ENCODE assay signal across 14 cellular contexts in the genomic region with DNA sequence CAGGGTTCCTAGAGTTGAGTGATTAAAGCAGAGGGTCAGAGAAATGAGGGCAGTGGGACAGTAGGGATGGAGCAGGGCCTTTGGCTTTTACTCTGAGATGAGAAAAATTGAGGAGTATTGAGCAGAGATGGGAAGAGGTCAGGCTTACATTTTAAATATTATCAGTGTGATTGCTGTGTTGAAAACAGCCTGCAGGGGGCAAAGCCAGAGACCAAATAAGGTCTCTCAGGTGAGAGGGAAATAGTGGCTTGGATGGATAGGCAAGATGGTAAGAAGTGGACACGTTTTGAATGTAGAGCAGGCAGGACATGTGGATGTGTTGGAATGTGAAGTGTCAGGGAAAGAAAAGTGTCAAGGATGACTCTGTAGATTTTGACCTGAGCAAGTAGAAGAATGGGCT.
A peak's percentile ranks its signal among the peaks of the same experiment; 100 is the strongest.
DNase-seq lines count a peak whose midpoint lies in the region; ATAC-seq and TF ChIP-seq lines count a peak whose summit lies in the region.
"Had no signal": no experiment of that assay in that cellular context is flagged by ENCODE, and none has a peak within 500 bp of the region (broad histone marks: within the 10 kb centered on the region; RNA-seq: fewer than 3 reads in every experiment).

No MANE protein-coding gene starts in this region.

- H3F3A ChIP-seq in Loucy (ENCODE audit: low read depth): no peaks in the 10 kb centered on the region
- H3F3A ChIP-seq in GM23248 (ENCODE audit: insufficient read depth): no peaks in the 10 kb centered on the region

- DNase-seq in endodermal cell (peak; percentile 67), GM23248 (no peak), KG1 (lab: John Stamatoyannopoulos, UW) (no peak), retina (no peak)
- DNase-seq: activated CD8-positive, alpha-beta memory T cell treated with anti-CD3 and anti-CD28 coated beads, Interleukin-2, amount 10 ng/mL, durations not matched to agents 7 days and 5 days; activated naive CD4-positive, alpha-beta T cell treated with anti-CD3 and anti-CD28 coated beads, Interleukin-2, amount 10 ng/mL, durations not matched to agents 7 days and 5 days; caudate nucleus; erythroblast; mesenchymal stem cell; stimulated activated CD4-positive, alpha-beta T cell treated with anti-CD3 and anti-CD28 coated beads, Interleukin-2, amount 100 ng/mL, for 24 hours had no signal

- ATAC-seq in HG02610 (IDR thresholded peaks at IDR 0.05; ENCODE audit: unreplicated experiment): no peak
- ATAC-seq: activated CD8-positive, alpha-beta memory T cell treated with anti-CD3 and anti-CD28 coated beads, Interleukin-2, amount 10 ng/mL, durations not matched to agents 7 days and 5 days had no signal

- H3K27me3 Mint-ChIP-seq in endodermal cell (ENCODE audit: insufficient read depth): no peaks in the 10 kb centered on the region
- H3K27me3 Mint-ChIP-seq: activated naive CD4-positive, alpha-beta T cell treated with anti-CD3 and anti-CD28 coated beads, Interleukin-2, amount 10 ng/mL, durations not matched to agents 7 days and 5 days had no signal

- H3K27me3 ChIP-seq in Loucy (ENCODE audit: insufficient read depth, low read length, poor library complexity, severe bottlenecking): no peaks in the 10 kb centered on the region
- H3K27me3 ChIP-seq in endodermal cell (ENCODE audit: control insufficient read depth, insufficient read depth, low read length, poor library complexity, severe bottlenecking): no peaks in the 10 kb centered on the region
- H3K27me3 ChIP-seq in GM23248 (replicated peaks; ENCODE audit: insufficient read depth): no peaks in the 10 kb centered on the region

- WGBS in endodermal cell (ENCODE audit: insufficient coverage in 1 of 2, insufficient read length in 1 of 2), 2 experiments: 79 to 86% methylated on average over 1 of the region's 1 CpG
- 0 to 9% methylated on average over 1 of the region's 1 CpG for WGBS in GM23248 (ENCODE audit: low coverage in 1 of 2, low lambda C conversion rate in 2 of 2, missing lambda C conversion rate in 2 of 2), 2 experiments

- H3K4me2 ChIP-seq in Loucy (ENCODE audit: low read depth, low read length, poor library complexity, severe bottlenecking) (no peak overlapping the region), GM23248 (ENCODE audit: unreplicated experiment) (no peak overlapping the region)

- H3K4me3 ChIP-seq in Loucy (ENCODE audit: low read length, poor library complexity, severe bottlenecking) (no peak overlapping the region), endodermal cell (ENCODE audit: low read length) (no peak overlapping the region), GM23248 (no peak overlapping the region)

- peak; percentile 48 for TF ChIP-seq CTCF in 22Rv1 (IDR thresholded peaks at IDR 0.05)
- TF ChIP-seq CTCF in GM12874 (IDR thresholded peaks at IDR 0.05; ENCODE audit: insufficient read depth, low read depth, low read length): peak; percentile 42; the same call in 1 of the 2 replicates
- peak; percentile 51 for TF ChIP-seq CTCF in Loucy (conservative IDR thresholded peaks at IDR 0.05; ENCODE audit: low read length)
- peak; percentile 79 for TF ChIP-seq CTCF in endodermal cell (conservative IDR thresholded peaks at IDR 0.05)

- H4K20me1 ChIP-seq in Loucy (ENCODE audit: insufficient read depth, low read length, poor library complexity, severe bottlenecking): no peaks in the 10 kb centered on the region
- H4K20me1 ChIP-seq in GM23248 (ENCODE audit: insufficient read depth): no peaks in the 10 kb centered on the region

- no peaks in the 10 kb centered on the region for H3K36me3 ChIP-seq in Loucy (ENCODE audit: insufficient read depth, low read length)
- no peaks in the 10 kb centered on the region for H3K36me3 ChIP-seq in endodermal cell (ENCODE audit: control insufficient read depth, insufficient read depth, low read length)
- H3K36me3 ChIP-seq in GM23248 (ENCODE audit: low read depth): no peaks in the 10 kb centered on the region

- peaks cover 2% of the 10 kb centered on the region for H3K9me3 Mint-ChIP-seq in endodermal cell
- H3K9me3 Mint-ChIP-seq: activated naive CD4-positive, alpha-beta T cell treated with anti-CD3 and anti-CD28 coated beads, Interleukin-2, amount 10 ng/mL, durations not matched to agents 7 days and 5 days had no signal

- H3K9me3 ChIP-seq in Loucy (ENCODE audit: insufficient read depth, low read depth, low read length) (no peaks in the 10 kb centered on the region), endodermal cell (ENCODE audit: control insufficient read depth, low read length) (peaks cover 9% of the 10 kb centered on the region), GM23248 (ENCODE audit: low read depth) (no peaks in the 10 kb centered on the region)

- no peak overlapping the region for H3K4me3 Mint-ChIP-seq in endodermal cell
- H3K4me3 Mint-ChIP-seq: activated CD8-positive, alpha-beta memory T cell treated with anti-CD3 and anti-CD28 coated beads, Interleukin-2, amount 10 ng/mL, durations not matched to agents 7 days and 5 days; activated naive CD4-positive, alpha-beta T cell treated with anti-CD3 and anti-CD28 coated beads, Interleukin-2, amount 10 ng/mL, durations not matched to agents 7 days and 5 days had no signal

- peaks cover 40% of the 10 kb centered on the region for H3K4me1 Mint-ChIP-seq in endodermal cell
- H3K4me1 Mint-ChIP-seq: activated CD8-positive, alpha-beta memory T cell treated with anti-CD3 and anti-CD28 coated beads, Interleukin-2, amount 10 ng/mL, durations not matched to agents 7 days and 5 days; activated naive CD4-positive, alpha-beta T cell treated with anti-CD3 and anti-CD28 coated beads, Interleukin-2, amount 10 ng/mL, durations not matched to agents 7 days and 5 days had no signal

- in situ Hi-C loops in GM23248 (cut with MboI): no loop called here

- no peaks in the 10 kb centered on the region for H3K79me2 ChIP-seq in Loucy (ENCODE audit: insufficient read depth, low read length)
- H3K79me2 ChIP-seq in GM23248 (ENCODE audit: insufficient read depth): no peaks in the 10 kb centered on the region

- H3K9ac ChIP-seq in Loucy (ENCODE audit: low read depth, low read length, poor library complexity, severe bottlenecking) (no peak overlapping the region), endodermal cell (ENCODE audit: extremely low read depth, low read length, poor library complexity, severe bottlenecking) (no peak overlapping the region), GM23248 (no peak overlapping the region)

- no peak overlapping the region for H3K27ac Mint-ChIP-seq in endodermal cell
- H3K27ac Mint-ChIP-seq: activated CD8-positive, alpha-beta memory T cell treated with anti-CD3 and anti-CD28 coated beads, Interleukin-2, amount 10 ng/mL, durations not matched to agents 7 days and 5 days; activated naive CD4-positive, alpha-beta T cell treated with anti-CD3 and anti-CD28 coated beads, Interleukin-2, amount 10 ng/mL, durations not matched to agents 7 days and 5 days had no signal

- H3K27ac ChIP-seq in 22Rv1: no peak overlapping the region
- no peak overlapping the region for H3K27ac ChIP-seq in endodermal cell (ENCODE audit: low read depth, low read length)
- no peak overlapping the region for H3K27ac ChIP-seq in GM23248

- no peak overlapping the region for H2AFZ ChIP-seq in Loucy (ENCODE audit: low read length)
- no peak overlapping the region for H2AFZ ChIP-seq in GM23248

- H3K9me2 ChIP-seq in Loucy (replicated peaks; ENCODE audit: low read depth, low read length) (no peaks in the 10 kb centered on the region), GM23248 (ENCODE audit: insufficient read depth) (no peaks in the 10 kb centered on the region)

- H3K36me3 Mint-ChIP-seq in endodermal cell (ENCODE audit: low read depth): peaks cover 14% of the 10 kb centered on the region
- H3K36me3 Mint-ChIP-seq: activated CD8-positive, alpha-beta memory T cell treated with anti-CD3 and anti-CD28 coated beads, Interleukin-2, amount 10 ng/mL, durations not matched to agents 7 days and 5 days; activated naive CD4-positive, alpha-beta T cell treated with anti-CD3 and anti-CD28 coated beads, Interleukin-2, amount 10 ng/mL, durations not matched to agents 7 days and 5 days had no signal

- H3K4me1 ChIP-seq in Loucy (ENCODE audit: insufficient read depth, low read length, poor library complexity, severe bottlenecking): no peaks in the 10 kb centered on the region
- peaks cover 14% of the 10 kb centered on the region for H3K4me1 ChIP-seq in endodermal cell (ENCODE audit: control insufficient read depth, insufficient read depth, low read length)
- no peaks in the 10 kb centered on the region for H3K4me1 ChIP-seq in GM23248 (ENCODE audit: insufficient read depth)
